ENCODE assay signal across 25 cellular contexts in genomic region chr11:84536456-84536855, GRCh38.
"Had no signal": no experiment of that assay in that cellular context is flagged by ENCODE, and none has a peak within 500 bp of the region (broad histone marks: within the 10 kb centered on the region; RNA-seq: fewer than 3 reads in every experiment).

No MANE protein-coding gene starts in this region.

- DNase-seq: stimulated activated CD4-positive, alpha-beta T cell treated with anti-CD3 and anti-CD28 coated beads, Interleukin-2, amount 100 ng/mL, for 48 hours; stimulated activated CD4-positive, alpha-beta T cell treated with anti-CD3 and anti-CD28 coated beads, Interleukin-4, amount 100 ng/mL, for 1 hour; stimulated activated CD4-positive, alpha-beta T cell treated with anti-CD3 and anti-CD28 coated beads, Interleukin-4, amount 100 ng/mL, for 24 hours; stimulated activated CD4-positive, alpha-beta T cell treated with anti-CD3 and anti-CD28 coated beads, Interleukin-4, amount 100 ng/mL, for 4 hours; stimulated activated CD8-positive, alpha-beta memory T cell treated with anti-CD3 and anti-CD28 coated beads, Interleukin-4, amount 100 ng/mL, for 48 hours; stimulated activated naive B cell treated with anti-CD40 and anti-IgM and Interleukin-4, amounts not matched to agents 10 μg/mL and 1 μg/mL and 100 μg/mL, for 72 hours; stimulated activated naive CD4-positive, alpha-beta T cell; stimulated activated naive CD4-positive, alpha-beta T cell treated with Interleukin-2 at 50 U/mL for 16 hours; stimulated activated naive CD8-positive, alpha-beta T cell treated with anti-CD3 and anti-CD28 coated beads, Interleukin-15, amount 100 ng/mL, for 72 hours; stimulated activated naive CD8-positive, alpha-beta T cell treated with anti-CD3 and anti-CD28 coated beads, Interleukin-15, Interleukin-2, amounts not matched to agents 100 U/mL and 50 U/mL, for 24 hours; stomach; substantia nigra; testis; thyroid gland; tibial artery; transverse colon; trophoblast cell; upper lobe of left lung; upper lobe of right lung; uterus had no signal

- H3K36me3 Mint-ChIP-seq: stimulated activated effector memory CD8-positive, alpha-beta T cell treated with anti-CD3 and anti-CD28 coated beads, Interleukin-12 subunit alpha, Interleukin-12 subunit beta, amount 100 ng/mL, for 72 hours; stimulated activated memory B cell treated with anti-CD40 and anti-IgM and Interleukin-4, amounts not matched to agents 10 μg/mL and 1 μg/mL and 100 μg/mL, for 72 hours; stimulated activated naive B cell treated with anti-CD40 and anti-IgM and Interleukin-4, amounts not matched to agents 10 μg/mL and 1 μg/mL and 100 μg/mL, for 72 hours; type B pancreatic cell had no signal

- H3K27ac Mint-ChIP-seq: stimulated activated effector memory CD8-positive, alpha-beta T cell treated with anti-CD3 and anti-CD28 coated beads, Interleukin-12 subunit alpha, Interleukin-12 subunit beta, amount 100 ng/mL, for 72 hours; stimulated activated memory B cell treated with anti-CD40 and anti-IgM and Interleukin-4, amounts not matched to agents 10 μg/mL and 1 μg/mL and 100 μg/mL, for 72 hours; stimulated activated naive B cell treated with anti-CD40 and anti-IgM and Interleukin-4, amounts not matched to agents 10 μg/mL and 1 μg/mL and 100 μg/mL, for 72 hours; stimulated activated naive CD8-positive, alpha-beta T cell treated with anti-CD3 and anti-CD28 coated beads, Interleukin-15, amount 100 ng/mL, for 72 hours; stimulated activated naive CD8-positive, alpha-beta T cell treated with anti-CD3 and anti-CD28 coated beads, Interleukin-15, Interleukin-2, amounts not matched to agents 100 ng/mL and 50 ng/mL, for 24 hours; type B pancreatic cell had no signal

- H3K9me3 Mint-ChIP-seq: stimulated activated memory B cell treated with anti-CD40 and anti-IgM and Interleukin-4, amounts not matched to agents 10 μg/mL and 1 μg/mL and 100 μg/mL, for 72 hours; stimulated activated naive B cell treated with anti-CD40 and anti-IgM and Interleukin-4, amounts not matched to agents 10 μg/mL and 1 μg/mL and 100 μg/mL, for 72 hours; stimulated activated naive CD8-positive, alpha-beta T cell treated with anti-CD3 and anti-CD28 coated beads, Interleukin-15, Interleukin-2, amounts not matched to agents 100 ng/mL and 50 ng/mL, for 24 hours; type B pancreatic cell had no signal

- H3K27me3 Mint-ChIP-seq: stimulated activated memory B cell treated with anti-CD40 and anti-IgM and Interleukin-4, amounts not matched to agents 10 μg/mL and 1 μg/mL and 100 μg/mL, for 72 hours; stimulated activated naive CD8-positive, alpha-beta T cell treated with anti-CD3 and anti-CD28 coated beads, Interleukin-15, amount 100 ng/mL, for 72 hours; type B pancreatic cell had no signal

- H3K4me1 Mint-ChIP-seq: stimulated activated effector memory CD8-positive, alpha-beta T cell treated with anti-CD3 and anti-CD28 coated beads, Interleukin-12 subunit alpha, Interleukin-12 subunit beta, amount 100 ng/mL, for 72 hours; stimulated activated naive B cell treated with anti-CD40 and anti-IgM and Interleukin-4, amounts not matched to agents 10 μg/mL and 1 μg/mL and 100 μg/mL, for 72 hours; stimulated activated naive CD8-positive, alpha-beta T cell treated with anti-CD3 and anti-CD28 coated beads, Interleukin-15, amount 100 ng/mL, for 72 hours had no signal

- FAIRE-seq: urothelium cell line had no signal

- H3K4me3 Mint-ChIP-seq: stimulated activated effector memory CD8-positive, alpha-beta T cell treated with anti-CD3 and anti-CD28 coated beads, Interleukin-12 subunit alpha, Interleukin-12 subunit beta, amount 100 ng/mL, for 72 hours; stimulated activated memory B cell treated with anti-CD40 and anti-IgM and Interleukin-4, amounts not matched to agents 10 μg/mL and 1 μg/mL and 100 μg/mL, for 72 hours; stimulated activated naive B cell treated with anti-CD40 and anti-IgM and Interleukin-4, amounts not matched to agents 10 μg/mL and 1 μg/mL and 100 μg/mL, for 72 hours; stimulated activated naive CD8-positive, alpha-beta T cell treated with anti-CD3 and anti-CD28 coated beads, Interleukin-15, amount 100 ng/mL, for 72 hours; stimulated activated naive CD8-positive, alpha-beta T cell treated with anti-CD3 and anti-CD28 coated beads, Interleukin-15, Interleukin-2, amounts not matched to agents 100 ng/mL and 50 ng/mL, for 24 hours; type B pancreatic cell had no signal
